Comparison of ENCODE assay signal across 25 cellular contexts in genomic region chr20:61297491-61297890, GRCh38. TPM values are rescaled to one million over a fixed set of nuclear protein-coding genes. Genes with fewer than 3 reads are reported as not detected.
DNase-seq lines count a peak whose midpoint lies in the region; ATAC-seq, FAIRE-seq and TF ChIP-seq lines count a peak whose summit lies in the region.
"Had no signal": no experiment of that assay in that cellular context is flagged by ENCODE, and none has a peak within 500 bp of the region (broad histone marks: within the 10 kb centered on the region; RNA-seq: fewer than 3 reads in every experiment).

No MANE protein-coding gene starts in this region.

- CTCF ChIA-PET in RWPE1 (lab: Yijun Ruan, JAX), result no interaction called here

- POLR2A ChIA-PET in RWPE1 (lab: Yijun Ruan, JAX; ENCODE audit: low non-redundant PET), result no interaction called here

- H3K4me1 Mint-ChIP-seq in astrocyte (ENCODE audit: low read depth, unreplicated experiment), result peaks cover 16% of the 10 kb centered on the region
- H3K4me1 Mint-ChIP-seq: CD4-positive, CD25-positive, alpha-beta regulatory T cell had no signal

- peaks cover 0 to 6% (median 0%) of the 10 kb centered on the region in 11 experiments; a peak in 1 of 22 replicates for H3K27me3 ChIP-seq in BLaER1 treated with 17β-estradiol and CSF1 and Interleukin-3, amounts not matched to agents 10 nM and 100 nM
- H3K27me3 ChIP-seq in astrocyte (ENCODE audit: insufficient read depth, low read length) (no peaks in the 10 kb centered on the region), SJCRH30 (peaks cover 23% of the 10 kb centered on the region)
- H3K27me3 ChIP-seq: BE2C had no signal

- intact Hi-C loops in Right ventricle myocardium superior (cut with DNase I), result no loop called here

- ATAC-seq in Right ventricle myocardium superior (ENCODE audit: poor library complexity), result no peak
- ATAC-seq in GM21447 (IDR thresholded peaks at IDR 0.05; ENCODE audit: unreplicated experiment), result no peak
- ATAC-seq: A549; CD8-positive, alpha-beta T cell had no signal

- H3K9me3 Mint-ChIP-seq in astrocyte (ENCODE audit: unreplicated experiment), result peaks cover 4% of the 10 kb centered on the region
- H3K9me3 Mint-ChIP-seq: CD8-positive, alpha-beta T cell; HFFc6 had no signal

- no peak overlapping the region for H3K27ac ChIP-seq in BLaER1 treated with 17β-estradiol and CSF1 and Interleukin-3, amounts not matched to agents 10 nM and 100 nM
- H3K27ac ChIP-seq in RWPE1 (peak overlapping the region; percentile 64), astrocyte (ENCODE audit: low read depth, low read length) (no peak overlapping the region), SJCRH30 (no peak overlapping the region)
- H3K27ac ChIP-seq: A549, C4-2B had no signal

- FAIRE-seq in astrocyte (lab: Jason Lieb, UNC), result no peak
- FAIRE-seq in urothelium cell line (lab: Jason Lieb, UNC), result no peak
- FAIRE-seq: A549, D721Med, GM12891, GM18507 had no signal

- H2AFZ ChIP-seq in astrocyte (ENCODE audit: low read depth, low read length), result no peak overlapping the region

- no peaks in the 10 kb centered on the region for H3K36me3 ChIP-seq in BLaER1 treated with 17β-estradiol and CSF1 and Interleukin-3, amounts not matched to agents 10 nM and 100 nM
- H3K36me3 ChIP-seq in astrocyte (ENCODE audit: insufficient read depth, low read length), result no peaks in the 10 kb centered on the region
- H3K36me3 ChIP-seq in SJCRH30, result no peaks in the 10 kb centered on the region
- H3K36me3 ChIP-seq: BE2C, HAP-1 had no signal

- no peak overlapping the region for H3K4me3 Mint-ChIP-seq in astrocyte (ENCODE audit: unreplicated experiment)
- H3K4me3 Mint-ChIP-seq: CD4-positive, CD25-positive, alpha-beta regulatory T cell; CD8-positive, alpha-beta T cell; HFFc6 had no signal

- H3K27me3 Mint-ChIP-seq in astrocyte (ENCODE audit: low read depth, unreplicated experiment), result peaks cover 13% of the 10 kb centered on the region
- H3K27me3 Mint-ChIP-seq: CD4-positive, CD25-positive, alpha-beta regulatory T cell had no signal

- no peaks in the 10 kb centered on the region; a peak in 2 of 22 replicates for H4K20me1 ChIP-seq in BLaER1 treated with 17β-estradiol and CSF1 and Interleukin-3, amounts not matched to agents 10 nM and 100 nM
- H4K20me1 ChIP-seq in astrocyte (ENCODE audit: insufficient read depth, low read length), result peaks cover 14% of the 10 kb centered on the region

- H3K27ac Mint-ChIP-seq in astrocyte (ENCODE audit: unreplicated experiment), result no peak overlapping the region
- H3K27ac Mint-ChIP-seq: CD4-positive, CD25-positive, alpha-beta regulatory T cell; CD8-positive, alpha-beta T cell; HFFc6 had no signal

- peaks cover 6% of the 10 kb centered on the region for H3K36me3 Mint-ChIP-seq in astrocyte (ENCODE audit: low read depth, unreplicated experiment)
- H3K36me3 Mint-ChIP-seq: CD4-positive, CD25-positive, alpha-beta regulatory T cell; CD8-positive, alpha-beta T cell had no signal

- peak overlapping the region in 6 of 11 experiments; percentile 67 to 86 (median 76); a peak in 12 of 22 replicates for H3K4me2 ChIP-seq in BLaER1 treated with 17β-estradiol and CSF1 and Interleukin-3, amounts not matched to agents 10 nM and 100 nM
- H3K4me2 ChIP-seq in astrocyte (ENCODE audit: low read length), result peak overlapping the region; percentile 77
- H3K4me2 ChIP-seq: A549 had no signal

- peaks cover 8 to 84% (median 69%) of the 10 kb centered on the region in 10 experiments; a peak in 16 of 20 replicates for H3K4me1 ChIP-seq in BLaER1 treated with 17β-estradiol and CSF1 and Interleukin-3, amounts not matched to agents 10 nM and 100 nM
- peaks cover 27% of the 10 kb centered on the region for H3K4me1 ChIP-seq in astrocyte (ENCODE audit: insufficient read depth, low read length)
- H3K4me1 ChIP-seq in SJCRH30, result 0 out of 2 replicates have a peak, but pooled peaks cover 5% of the 10 kb centered on the region
- H3K4me1 ChIP-seq: BE2C, HAP-1 had no signal

- peaks cover 8% of the 10 kb centered on the region for H3K79me2 ChIP-seq in astrocyte (ENCODE audit: insufficient read depth, low read length)

- H3K9ac ChIP-seq in BLaER1 treated with 17β-estradiol and CSF1 and Interleukin-3, amounts not matched to agents 10 nM and 100 nM, result no peak overlapping the region
- no peak overlapping the region for H3K9ac ChIP-seq in astrocyte (ENCODE audit: low read length)

- H3K9me3 ChIP-seq in BLaER1 treated with 17β-estradiol and CSF1 and Interleukin-3, amounts not matched to agents 10 nM and 100 nM (replicated peaks in 1 of 11), result no peaks in the 10 kb centered on the region
- H3K9me3 ChIP-seq in astrocyte (ENCODE audit: insufficient read depth, low read depth, low read length) (no peaks in the 10 kb centered on the region), SJCRH30 (replicated peaks) (no peaks in the 10 kb centered on the region)
- H3K9me3 ChIP-seq: A549, BE2C, HAP-1 had no signal

- no peak overlapping the region for H3K4me3 ChIP-seq in BLaER1 treated with 17β-estradiol and CSF1 and Interleukin-3, amounts not matched to agents 10 nM and 100 nM
- H3K4me3 ChIP-seq in astrocyte (ENCODE audit: insufficient read depth, low read depth, low read length) (no peak overlapping the region), SJCRH30 (no peak overlapping the region)
- H3K4me3 ChIP-seq: A549, HAP-1 had no signal

- TF ChIP-seq CTCF in RWPE1 (conservative IDR thresholded peaks at IDR 0.05; ENCODE audit: low read depth) (no peak), astrocyte (IDR thresholded peaks at IDR 0.05; ENCODE audit: insufficient read depth, low read depth, low read length) (no peak)

- DNase-seq in RWPE1 (ENCODE audit: low spot score) (no peak), astrocyte (ENCODE audit: low read depth) (no peak), urothelium cell line (ENCODE audit: low spot score) (peak; percentile 13), SJCRH30 (no peak), Right ventricle myocardium superior (no peak)
- DNase-seq: 8988T; ACHN; AML-193; BE2C; CD4-positive, CD25-positive, alpha-beta regulatory T cell; CD8-positive, alpha-beta T cell; DMS 273 treated with DMSO at 0.1 percent for 48 hours; DMS53; DMS79 treated with DMSO at 0.1 percent for 48 hours; GF-D8; GOT3; HFFc6 had no signal

RNA-seq across cellular contexts. Expression of gene CDH4, which starts 45.4 kb away (rescaled TPM):
- 3.2 and 3.5 TPM in 2 replicates for total RNA-seq in astrocyte
- 0.06 TPM in 1 of 2 replicates, not detected in the other for total RNA-seq in SJCRH30 (2014; rRNA removed; shearing (Covaris generic))
- total RNA-seq in Right ventricle myocardium superior, result 0.05 TPM
